Comparison of ENCODE assay signal across 8 cellular contexts in genomic region chr12:110776410-110776809, GRCh38. TPM values are rescaled to one million over a fixed set of nuclear protein-coding genes. Genes with fewer than 3 reads are reported as not detected.
A peak's percentile ranks its signal among the peaks of the same experiment; 100 is the strongest.
DNase-seq lines count a peak whose midpoint lies in the region; ATAC-seq and TF ChIP-seq lines count a peak whose summit lies in the region.

No MANE protein-coding gene starts in this region.

- intact Hi-C loops in adrenal gland (cut with DNase I): no loop called here

- H3K9me3 ChIP-seq in adrenal gland (replicated peaks in 1 of 3): no peaks in the 10 kb centered on the region

- H3K4me3 ChIP-seq in adrenal gland: no peak overlapping the region

- no peak overlapping the region for H3K27ac ChIP-seq in adrenal gland

- peaks cover 0 to 3% of the 10 kb centered on the region in 2 donors for H3K4me1 ChIP-seq in adrenal gland (replicated peaks in 1 of 2)

- no peak for TF ChIP-seq POLR2A in adrenal gland (IDR thresholded peaks at IDR 0.05)

- 84 to 93% (median 86%) methylated on average over 4 of the region's 4 CpGs for WGBS in adrenal gland, 4 donors

- peak; percentile 93 for ATAC-seq in HG03025 (IDR thresholded peaks at IDR 0.05; ENCODE audit: low FRiP score, unreplicated experiment)

- TF ChIP-seq CTCF in adrenal gland (IDR thresholded peaks at IDR 0.05): no peak

- DNase-seq in GM19240 (ENCODE audit: insufficient read length, low spot score) (peak; percentile 70), iPS-NIHi11 (ENCODE audit: low spot score) (no peak), NCI-H2107 (lab: John Stamatoyannopoulos, UW) (no peak), KG1 (lab: John Stamatoyannopoulos, UW) (no peak), adrenal gland (no peak)
- DNase-seq in activated CD8-positive, alpha-beta memory T cell treated with anti-CD3 and anti-CD28 coated beads for 48 hours (ENCODE audit: low read depth in 2 of 3, low spot score in 2 of 3): peak in 2 of 3 experiments; percentile 23 to 27
- DNase-seq in stimulated activated CD8-positive, alpha-beta memory T cell treated with anti-CD3 and anti-CD28 coated beads, Interleukin-15, amount 100 ng/mL, for 48 hours (ENCODE audit: low read depth in 2 of 2): peak; percentile 49 to 67

- H3K36me3 ChIP-seq in adrenal gland (replicated peaks in 1 of 2): no peaks in the 10 kb centered on the region

- H3K27me3 ChIP-seq in adrenal gland: no peaks in the 10 kb centered on the region

RNA-seq across cellular contexts. Expression of gene PPP1CC, which starts 33.7 kb away (rescaled TPM):
- 100 to 1,000 TPM in 7 of 8 donors, 10 to 100 TPM in 1; 98.8 to 170 (median 137) TPM for total RNA-seq in adrenal gland
- 100 to 1,000 TPM in 1 of 3 donors, 10 to 100 TPM in 2; 53.7 to 182 (median 58.0) TPM for polyA plus RNA-seq in adrenal gland

Comparison
In these comparisons a context has a peak if more than half of its experiments do, and no peak if none do; other contexts are left out.
1. DNase-seq: peak in GM19240 (single experiment), activated CD8-positive, alpha-beta memory T cell treated with anti-CD3 and anti-CD28 coated beads for 48 hours (2 of 3) and stimulated activated CD8-positive, alpha-beta memory T cell treated with anti-CD3 and anti-CD28 coated beads, Interleukin-15, amount 100 ng/mL, for 48 hours (2 of 2); none in iPS-NIHi11 (single experiment), NCI-H2107 (single experiment), KG1 (single experiment) and adrenal gland (0 of 7).